ENCODE assay signal across 19 cellular contexts in the genomic region with DNA sequence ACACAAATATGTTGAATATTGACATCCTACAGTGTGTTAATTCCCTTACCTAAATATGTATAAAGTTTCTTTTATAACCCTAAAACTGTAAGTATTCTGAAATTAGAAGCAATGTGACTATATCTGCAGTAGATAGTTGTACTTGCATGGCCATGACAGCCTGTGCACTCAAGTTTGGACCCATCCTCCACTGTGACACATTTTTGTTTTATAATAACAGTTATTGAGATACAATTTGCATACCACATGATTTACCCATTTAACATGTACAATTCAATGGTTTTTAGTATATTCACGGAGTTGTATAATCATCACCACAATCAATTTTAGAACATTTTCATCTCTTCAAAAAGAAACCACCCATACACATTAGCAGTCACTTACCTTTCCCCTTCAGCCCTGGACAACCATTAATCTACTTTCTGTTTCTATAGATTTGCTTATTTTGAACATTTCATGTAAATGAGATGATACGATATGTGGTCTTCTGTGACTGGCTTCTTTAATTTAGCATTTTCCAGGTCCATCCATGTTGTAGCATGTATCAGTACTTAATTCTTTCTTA. TPM values are rescaled to one million over a fixed set of nuclear protein-coding genes. Genes with fewer than 3 reads are reported as not detected.
DNase-seq lines count a peak whose midpoint lies in the region; ATAC-seq and TF ChIP-seq lines count a peak whose summit lies in the region.
"Had no signal": no experiment of that assay in that cellular context is flagged by ENCODE, and none has a peak within 500 bp of the region (broad histone marks: within the 10 kb centered on the region; RNA-seq: fewer than 3 reads in every experiment).

No MANE protein-coding gene starts in this region.

- H3K9me3 Mint-ChIP-seq in HFFc6 (no peaks in the 10 kb centered on the region; the same call in 1 of the 2 replicates), nephron progenitor cell (peaks cover 19% of the 10 kb centered on the region)
- H3K9me3 Mint-ChIP-seq in activated T-helper 17 cell treated with anti-CD3 and anti-CD28 coated beads, Interleukin-2, amount 50 U/mL, for 72 hours = peaks cover 4% of the 10 kb centered on the region

- WGBS in heart right ventricle, 2 donors = 95 to 99% methylated on average over 2 of the region's 2 CpGs

- no peak for DNase-seq in left ventricle myocardium inferior
- DNase-seq in heart right ventricle = no peak
- DNase-seq in HFFc6 = no peak
- no peak for DNase-seq in OCI-LY7 (ENCODE audit: low spot score)
- no peak for DNase-seq in nephron progenitor cell
- no peak for DNase-seq in COLO668 (lab: John Stamatoyannopoulos, UW; ENCODE audit: unreplicated experiment)
- DNase-seq: BE2C; CD8-positive, alpha-beta memory T cell; DMS 273 treated with DMSO at 0.1 percent for 48 hours; H7; NCI-H1048; NCI-H146; NCI-H2107; NCI-H226; NCI-H69; NK-92 treated with Interleukin-12 subunit alpha and Interleukin-12 subunit beta, amount 100 ng/mL, for 24 hours had no signal

- H3K4me3 Mint-ChIP-seq in HFFc6 (no peak overlapping the region), nephron progenitor cell (no peak overlapping the region)
- no peak overlapping the region for H3K4me3 Mint-ChIP-seq in activated T-helper 17 cell treated with anti-CD3 and anti-CD28 coated beads, Interleukin-2, amount 50 U/mL, for 72 hours
- H3K4me3 Mint-ChIP-seq: CD8-positive, alpha-beta memory T cell had no signal

- peak overlapping the region; percentile 60 for H3K27ac ChIP-seq in left ventricle myocardium inferior (replicated peaks)
- H3K27ac ChIP-seq in heart right ventricle = peak overlapping the region in 2 of 10 donors; percentile 17 to 46
- no peak overlapping the region for H3K27ac ChIP-seq in OCI-LY7 (ENCODE audit: low read depth, low read length, poor library complexity, severe bottlenecking)
- H3K27ac ChIP-seq: HL-60 had no signal

- H3K79me2 ChIP-seq in OCI-LY7 (ENCODE audit: insufficient read depth, low read depth, low read length) = no peaks in the 10 kb centered on the region

- H3K4me2 ChIP-seq in OCI-LY7 (ENCODE audit: low read length) = no peak overlapping the region

- H3K36me3 Mint-ChIP-seq in HFFc6 (ENCODE audit: low read depth) (peaks cover 14% of the 10 kb centered on the region), nephron progenitor cell (ENCODE audit: low read depth) (peaks cover 13% of the 10 kb centered on the region)
- H3K36me3 Mint-ChIP-seq in activated T-helper 17 cell treated with anti-CD3 and anti-CD28 coated beads, Interleukin-2, amount 50 U/mL, for 72 hours (ENCODE audit: low read depth) = peaks cover 66% of the 10 kb centered on the region

- CTCF ChIA-PET in OCI-LY7 (lab: Charles Lee; ENCODE audit: unreplicated experiment) = no interaction called here

- H3K9me2 ChIP-seq in OCI-LY7 (ENCODE audit: insufficient read depth, low read length) = no peaks in the 10 kb centered on the region

- H3K9me3 ChIP-seq in left ventricle myocardium inferior (replicated peaks) (peaks cover 19% of the 10 kb centered on the region), heart right ventricle (peaks cover 0 to 24% (median 6%) of the 10 kb centered on the region in 11 donors), OCI-LY7 (ENCODE audit: low read length) (no peaks in the 10 kb centered on the region)
- H3K9me3 ChIP-seq: BE2C had no signal

- H3K27ac Mint-ChIP-seq in HFFc6 = peak overlapping the region; percentile 85
- H3K27ac Mint-ChIP-seq in activated T-helper 17 cell treated with anti-CD3 and anti-CD28 coated beads, Interleukin-2, amount 50 U/mL, for 72 hours = peak overlapping the region; percentile 23
- H3K27ac Mint-ChIP-seq in nephron progenitor cell = no peak overlapping the region

- ATAC-seq in heart right ventricle = no peak
- ATAC-seq in activated T-helper 17 cell treated with anti-CD3 and anti-CD28 coated beads, Interleukin-2, amount 50 U/mL, for 72 hours (replicated peaks) = peak; percentile 45
- ATAC-seq: K562 had no signal

- TF ChIP-seq CTCF in left ventricle myocardium inferior (IDR thresholded peaks at IDR 0.05; ENCODE audit: borderline replicate concordance) (no peak), heart right ventricle (IDR thresholded peaks at IDR 0.05) (no peak), HFFc6 (IDR thresholded peaks at IDR 0.05) (no peak), OCI-LY7 (conservative IDR thresholded peaks at IDR 0.05; ENCODE audit: low read length) (no peak), nephron progenitor cell (IDR thresholded peaks at IDR 0.05) (no peak)

- H3K27me3 Mint-ChIP-seq in HFFc6 (ENCODE audit: insufficient read depth) = no peaks in the 10 kb centered on the region; the same call in 1 of the 2 replicates
- H3K27me3 Mint-ChIP-seq in activated T-helper 17 cell treated with anti-CD3 and anti-CD28 coated beads, Interleukin-2, amount 50 U/mL, for 72 hours = no peaks in the 10 kb centered on the region
- H3K27me3 Mint-ChIP-seq in nephron progenitor cell (ENCODE audit: low read depth, poor library complexity) = peaks cover 5% of the 10 kb centered on the region
- H3K27me3 Mint-ChIP-seq: CD8-positive, alpha-beta memory T cell had no signal

- POLR2A ChIA-PET in OCI-LY7 (lab: Charles Lee) = no interaction called here

- no TSS peak for BruUV-seq in OCI-LY7 (replicated peaks; lab: Mats Ljungman, UMichigan)

- H3K4me1 ChIP-seq in left ventricle myocardium inferior (peaks cover 51% of the 10 kb centered on the region), heart right ventricle (peaks cover 0 to 52% (median 22%) of the 10 kb centered on the region in 9 donors), OCI-LY7 (ENCODE audit: insufficient read depth, low read length, poor library complexity, severe bottlenecking) (peaks cover 8% of the 10 kb centered on the region)
- H3K4me1 ChIP-seq: BE2C had no signal

- H3K36me3 ChIP-seq in left ventricle myocardium inferior = peaks cover 6% of the 10 kb centered on the region
- peaks cover 0 to 17% (median 0%) of the 10 kb centered on the region in 9 donors for H3K36me3 ChIP-seq in heart right ventricle
- no peaks in the 10 kb centered on the region for H3K36me3 ChIP-seq in OCI-LY7 (ENCODE audit: insufficient read depth, low read length)
- H3K36me3 ChIP-seq: BE2C had no signal

- H3K4me1 Mint-ChIP-seq in HFFc6 (ENCODE audit: low read depth) = peaks cover 81% of the 10 kb centered on the region
- peaks cover 21% of the 10 kb centered on the region for H3K4me1 Mint-ChIP-seq in activated T-helper 17 cell treated with anti-CD3 and anti-CD28 coated beads, Interleukin-2, amount 50 U/mL, for 72 hours
- H3K4me1 Mint-ChIP-seq in nephron progenitor cell = no peaks in the 10 kb centered on the region

- no peak overlapping the region for H2AFZ ChIP-seq in OCI-LY7 (ENCODE audit: low read length)

- H3K4me3 ChIP-seq in left ventricle myocardium inferior = no peak overlapping the region
- H3K4me3 ChIP-seq in heart right ventricle = no peak overlapping the region
- no peak overlapping the region for H3K4me3 ChIP-seq in OCI-LY7 (ENCODE audit: low read depth, low read length, poor library complexity, severe bottlenecking)
- H3K4me3 ChIP-seq: K562 had no signal

- H3K27me3 ChIP-seq in left ventricle myocardium inferior (ENCODE audit: low read depth) (no peaks in the 10 kb centered on the region), heart right ventricle (no peaks in the 10 kb centered on the region)
- H3K27me3 ChIP-seq: BE2C had no signal

- intact Hi-C loops in left ventricle myocardium inferior (cut with micrococcal nuclease) (no loop called here), heart right ventricle (cut with DNase I) (no loop called here), OCI-LY7 (cut with micrococcal nuclease; ENCODE audit: unreplicated experiment) (no loop called here)

- no peaks in the 10 kb centered on the region for H4K20me1 ChIP-seq in OCI-LY7 (ENCODE audit: insufficient read depth, low read length)

RNA-seq across cellular contexts. Expression of gene HERC3, which starts 29.6 kb away (rescaled TPM):
- total RNA-seq in left ventricle myocardium inferior = 56.8 TPM
- 10 to 100 TPM; 40.6 to 62.6 (median 47.2) TPM for total RNA-seq in heart right ventricle
- 10 to 100 TPM in 1 of 2 donors, 1 to 10 TPM in 1; 8.5 to 13.2 TPM for polyA plus RNA-seq in heart right ventricle
- 10 to 100 TPM; 16.5 to 32.2 (median 26.6) TPM for total RNA-seq in HFFc6 (2021; fragmentation: NEBNext Ultra II Directional; extraction: Animal tissue kit (Norgen Biotek cat#: 25700))
- 100 to 1,000 TPM in 1 of 2 donors, 10 to 100 TPM in 1; 31.6 to 159 TPM for total RNA-seq in activated T-helper 17 cell treated with anti-CD3 and anti-CD28 coated beads, Interleukin-2, amount 50 U/mL, for 72 hours
- 9.2 and 14.4 TPM in 2 replicates for total RNA-seq in OCI-LY7 (2014; rRNA removed; shearing (Covaris generic))
- 22.9 and 26.3 TPM in 2 replicates for total RNA-seq in OCI-LY7 (2022)
